Comparison of ENCODE assay signal across 17 cellular contexts in genomic region chr18:5646739-5647138, GRCh38.
DNase-seq lines count a peak whose midpoint lies in the region; ATAC-seq, FAIRE-seq and TF ChIP-seq lines count a peak whose summit lies in the region.
"Had no signal": no experiment of that assay in that cellular context is flagged by ENCODE, and none has a peak within 500 bp of the region (broad histone marks: within the 10 kb centered on the region; RNA-seq: fewer than 3 reads in every experiment).

No MANE protein-coding gene starts in this region.

- H4K20me1 ChIP-seq in GM23248 (ENCODE audit: insufficient read depth), result no peaks in the 10 kb centered on the region

- no peaks in the 10 kb centered on the region for H3K27me3 ChIP-seq in GM23248 (replicated peaks; ENCODE audit: insufficient read depth)
- no peaks in the 10 kb centered on the region for H3K27me3 ChIP-seq in naive thymus-derived CD4-positive, alpha-beta T cell (ENCODE audit: control insufficient read depth in 2 of 2, insufficient read depth in 2 of 2, low read length in 2 of 2)
- H3K27me3 ChIP-seq: BE2C had no signal

- CTCF ChIA-PET in naive thymus-derived CD4-positive, alpha-beta T cell (lab: Charles Lee), result no interaction called here

- no peaks in the 10 kb centered on the region for H3K36me3 ChIP-seq in GM23248 (ENCODE audit: low read depth)
- H3K36me3 ChIP-seq in naive thymus-derived CD4-positive, alpha-beta T cell (ENCODE audit: control insufficient read depth in 2 of 3, insufficient read depth in 3 of 3, low read length in 3 of 3), result no peaks in the 10 kb centered on the region
- H3K36me3 ChIP-seq: BE2C, HAP-1 had no signal

- no peak overlapping the region for H3K27ac ChIP-seq in GM23248
- H3K27ac ChIP-seq in naive thymus-derived CD4-positive, alpha-beta T cell (ENCODE audit: low read depth, low read length), result no peak overlapping the region
- H3K27ac ChIP-seq: C4-2B had no signal

- no peaks in the 10 kb centered on the region for H3K4me1 ChIP-seq in GM23248 (ENCODE audit: insufficient read depth)
- no peaks in the 10 kb centered on the region for H3K4me1 ChIP-seq in naive thymus-derived CD4-positive, alpha-beta T cell (ENCODE audit: control insufficient read depth in 2 of 2, insufficient read depth in 2 of 2, low read length in 2 of 2)
- H3K4me1 ChIP-seq: BE2C, HAP-1 had no signal

- WGBS in GM23248 (ENCODE audit: low coverage in 1 of 2, low lambda C conversion rate in 2 of 2, missing lambda C conversion rate in 2 of 2), 2 experiments, result 0 to 2% methylated on average over 3 of the region's 3 CpGs

- intact Hi-C loops in naive thymus-derived CD4-positive, alpha-beta T cell (cut with micrococcal nuclease), result no loop called here

- DNase-seq in GM23248 (peak; percentile 10), chondrocyte (ENCODE audit: low spot score) (no peak), kidney glomerular epithelial cell (lab: John Stamatoyannopoulos, UW) (peak; percentile 12), H54 (ENCODE audit: insufficient read length, low spot score) (no peak), SW 1271 (lab: John Stamatoyannopoulos, UW) (no peak)
- no peak for DNase-seq in naive thymus-derived CD4-positive, alpha-beta T cell
- DNase-seq: BE2C; CD4-positive, alpha-beta memory T cell; DMS153; GOT3; HFFc6 had no signal

- peak overlapping the region; percentile 65 for H3K27ac Mint-ChIP-seq in chondrocyte (ENCODE audit: unreplicated experiment)
- no peak overlapping the region for H3K27ac Mint-ChIP-seq in naive thymus-derived CD4-positive, alpha-beta T cell
- H3K27ac Mint-ChIP-seq: CD4-positive, alpha-beta memory T cell; HFFc6 had no signal

- no peak overlapping the region for H3K4me2 ChIP-seq in GM23248 (ENCODE audit: unreplicated experiment)

- peaks cover 3% of the 10 kb centered on the region for H3K36me3 Mint-ChIP-seq in chondrocyte (ENCODE audit: low read depth)
- H3K36me3 Mint-ChIP-seq in naive thymus-derived CD4-positive, alpha-beta T cell, result no peaks in the 10 kb centered on the region
- H3K36me3 Mint-ChIP-seq: CD4-positive, alpha-beta memory T cell had no signal

- no peak overlapping the region for H3K4me3 Mint-ChIP-seq in chondrocyte (ENCODE audit: unreplicated experiment)
- H3K4me3 Mint-ChIP-seq in naive thymus-derived CD4-positive, alpha-beta T cell, result no peak overlapping the region
- H3K4me3 Mint-ChIP-seq: CD4-positive, alpha-beta memory T cell; HFFc6 had no signal

- no peak for ATAC-seq in GM21576 (IDR thresholded peaks at IDR 0.05; ENCODE audit: unreplicated experiment)
- no peak for ATAC-seq in naive thymus-derived CD4-positive, alpha-beta T cell
- ATAC-seq: K562 had no signal

- H3K9me3 ChIP-seq in GM23248 (ENCODE audit: low read depth), result no peaks in the 10 kb centered on the region
- no peaks in the 10 kb centered on the region for H3K9me3 ChIP-seq in naive thymus-derived CD4-positive, alpha-beta T cell (ENCODE audit: control insufficient read depth in 2 of 3, low read length in 3 of 3)
- H3K9me3 ChIP-seq: BE2C, HAP-1 had no signal

- no peak for FAIRE-seq in H54 (lab: Jason Lieb, UNC)
- FAIRE-seq: A204.1, D721Med, K562 had no signal

- no peak overlapping the region for H3K4me3 ChIP-seq in GM23248
- H3K4me3 ChIP-seq in naive thymus-derived CD4-positive, alpha-beta T cell (ENCODE audit: low read length), result no peak overlapping the region
- H3K4me3 ChIP-seq: HAP-1, K562 had no signal

- H3F3A ChIP-seq in GM23248 (ENCODE audit: insufficient read depth), result no peaks in the 10 kb centered on the region

- POLR2A ChIA-PET in naive thymus-derived CD4-positive, alpha-beta T cell (lab: Charles Lee), result no interaction called here

- TF ChIP-seq CTCF in chondrocyte (IDR thresholded peaks at IDR 0.05), result no peak

- H2AFZ ChIP-seq in GM23248, result no peak overlapping the region

- no peaks in the 10 kb centered on the region for H3K9me2 ChIP-seq in GM23248 (ENCODE audit: insufficient read depth)

- in situ Hi-C loops in GM23248 (cut with MboI), result no loop called here

- H3K27me3 Mint-ChIP-seq in chondrocyte (ENCODE audit: low read depth), result peaks cover 7% of the 10 kb centered on the region
- H3K27me3 Mint-ChIP-seq in naive thymus-derived CD4-positive, alpha-beta T cell, result peaks cover 0 to 24% (median 18%) of the 10 kb centered on the region in 5 donors

- H3K9ac ChIP-seq in GM23248, result no peak overlapping the region

- TF ChIP-seq POLR2A in H54 (IDR thresholded peaks at IDR 0.05; ENCODE audit: low read depth, low read length), result no peak

- H3K4me1 Mint-ChIP-seq in chondrocyte (ENCODE audit: low read depth), result peaks cover 14% of the 10 kb centered on the region
- H3K4me1 Mint-ChIP-seq in naive thymus-derived CD4-positive, alpha-beta T cell, result no peaks in the 10 kb centered on the region
- H3K4me1 Mint-ChIP-seq: CD4-positive, alpha-beta memory T cell had no signal

- H3K9me3 Mint-ChIP-seq in chondrocyte (ENCODE audit: low read depth), result peaks cover 6% of the 10 kb centered on the region
- peaks cover 0 to 1% (median 0%) of the 10 kb centered on the region in 11 donors for H3K9me3 Mint-ChIP-seq in naive thymus-derived CD4-positive, alpha-beta T cell
- H3K9me3 Mint-ChIP-seq: CD4-positive, alpha-beta memory T cell had no signal

- H3K79me2 ChIP-seq in GM23248 (ENCODE audit: insufficient read depth), result no peaks in the 10 kb centered on the region

Comparison
In these comparisons a context has a peak if more than half of its experiments do, and no peak if none do; other contexts are left out.
1. DNase-seq: peak in GM23248 (single experiment) and kidney glomerular epithelial cell (single experiment); none in chondrocyte (single experiment), H54 (single experiment), SW 1271 (0 of 2) and naive thymus-derived CD4-positive, alpha-beta T cell (0 of 9).